1 cellular context compared by ENCODE assay signal in genomic region chr20:44402391-44403193, GRCh38.
TF ChIP-seq lines count a peak whose summit lies in the region.

No MANE protein-coding gene starts in this region.

TF ChIP-seq in HepG2, 621 proteins besides CTCF, POLR2A, EP300 and RAD21 (continued from another document and continues in another):
- TF ChIP-seq, protein P1, sequence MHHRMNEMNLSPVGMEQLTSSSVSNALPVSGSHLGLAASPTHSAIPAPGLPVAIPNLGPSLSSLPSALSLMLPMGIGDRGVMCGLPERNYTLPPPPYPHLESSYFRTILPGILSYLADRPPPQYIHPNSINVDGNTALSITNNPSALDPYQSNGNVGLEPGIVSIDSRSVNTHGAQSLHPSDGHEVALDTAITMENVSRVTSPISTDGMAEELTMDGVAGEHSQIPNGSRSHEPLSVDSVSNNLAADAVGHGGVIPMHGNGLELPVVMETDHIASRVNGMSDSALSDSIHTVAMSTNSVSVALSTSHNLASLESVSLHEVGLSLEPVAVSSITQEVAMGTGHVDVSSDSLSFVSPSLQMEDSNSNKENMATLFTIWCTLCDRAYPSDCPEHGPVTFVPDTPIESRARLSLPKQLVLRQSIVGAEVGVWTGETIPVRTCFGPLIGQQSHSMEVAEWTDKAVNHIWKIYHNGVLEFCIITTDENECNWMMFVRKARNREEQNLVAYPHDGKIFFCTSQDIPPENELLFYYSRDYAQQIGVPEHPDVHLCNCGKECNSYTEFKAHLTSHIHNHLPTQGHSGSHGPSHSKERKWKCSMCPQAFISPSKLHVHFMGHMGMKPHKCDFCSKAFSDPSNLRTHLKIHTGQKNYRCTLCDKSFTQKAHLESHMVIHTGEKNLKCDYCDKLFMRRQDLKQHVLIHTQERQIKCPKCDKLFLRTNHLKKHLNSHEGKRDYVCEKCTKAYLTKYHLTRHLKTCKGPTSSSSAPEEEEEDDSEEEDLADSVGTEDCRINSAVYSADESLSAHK (CRISPR knock-in tag; IDR thresholded peaks at IDR 0.05; ENCODE audit: borderline replicate concordance), result no peak
- TF ChIP-seq TFAP4 (IDR thresholded peaks at IDR 0.05; ENCODE audit: borderline replicate concordance, low read depth) (peak; percentile 83; the same call in 1 of the 2 replicates), ZNF335 (CRISPR knock-in tag; IDR thresholded peaks at IDR 0.05) (peak; percentile 67; the same call in 1 of the 2 replicates), ATAD3A (CRISPR knock-in tag; IDR thresholded peaks at IDR 0.05) (no peak), RXRA (CRISPR knock-in tag; IDR thresholded peaks at IDR 0.05) (peak; percentile 83), ZNF615 (CRISPR knock-in tag; IDR thresholded peaks at IDR 0.05; ENCODE audit: borderline replicate concordance) (no peak), GRHL1 (CRISPR knock-in tag; conservative IDR thresholded peaks at IDR 0.05) (no peak), EED (CRISPR knock-in tag; IDR thresholded peaks at IDR 0.05) (peak; percentile 35; the same call in 1 of the 2 replicates), ZNF839 (CRISPR knock-in tag; IDR thresholded peaks at IDR 0.05; ENCODE audit: borderline replicate concordance) (peak; percentile 76; the same call in 1 of the 2 replicates), ZNF180 (CRISPR knock-in tag; IDR thresholded peaks at IDR 0.05; ENCODE audit: borderline replicate concordance, low read depth) (peak; percentile 47; the same call in 1 of the 2 replicates), ZNF550 (CRISPR knock-in tag; IDR thresholded peaks at IDR 0.05; ENCODE audit: borderline replicate concordance) (no peak), PAX8 (CRISPR knock-in tag; IDR thresholded peaks at IDR 0.05; ENCODE audit: borderline replicate concordance) (0 out of 2 replicates have a peak, but pooled peaks have one; percentile 67), SNAPC5 (CRISPR knock-in tag; IDR thresholded peaks at IDR 0.05; ENCODE audit: borderline replicate concordance) (no peak), DR1 (CRISPR knock-in tag; IDR thresholded peaks at IDR 0.05) (no peak; the same call in 1 of the 2 replicates), SMARCE1 (IDR thresholded peaks at IDR 0.05; ENCODE audit: borderline replicate concordance) (no peak), TOE1 (CRISPR knock-in tag; IDR thresholded peaks at IDR 0.05) (no peak), NKX3-1 (CRISPR knock-in tag; IDR thresholded peaks at IDR 0.05) (no peak), KAT2B (IDR thresholded peaks at IDR 0.05; ENCODE audit: borderline replicate concordance, low read depth, low read length) (no peak), CBX1 (IDR thresholded peaks at IDR 0.05; ENCODE audit: low read depth) (no peak), CCAR2 (optimal IDR thresholded peaks at IDR 0.05; ENCODE audit: low read depth, low read length) (no peak), FOSL2 (CRISPR knock-in tag; IDR thresholded peaks at IDR 0.05) (peak; percentile 63; the same call in 1 of the 2 replicates), KLF6 (CRISPR knock-in tag; IDR thresholded peaks at IDR 0.05) (no peak; the same call in 1 of the 2 replicates), SCMH1 (CRISPR knock-in tag; IDR thresholded peaks at IDR 0.05; ENCODE audit: borderline replicate concordance) (no peak), ZNF687 (CRISPR knock-in tag; IDR thresholded peaks at IDR 0.05) (peak; percentile 99), FOXA3 (CRISPR knock-in tag; IDR thresholded peaks at IDR 0.05) (no peak), ZNF121 (CRISPR knock-in tag; IDR thresholded peaks at IDR 0.05) (no peak; the same call in 1 of the 2 replicates), ZNF333 (CRISPR knock-in tag; IDR thresholded peaks at IDR 0.05; ENCODE audit: borderline replicate concordance) (peak; percentile 94; the same call in 1 of the 2 replicates), ZSCAN12 (CRISPR knock-in tag; IDR thresholded peaks at IDR 0.05) (no peak), ZMYM2 (CRISPR knock-in tag; IDR thresholded peaks at IDR 0.05) (no peak), ZNF562 (CRISPR knock-in tag; IDR thresholded peaks at IDR 0.05; ENCODE audit: borderline replicate concordance) (no peak), MEIS1 (CRISPR knock-in tag; IDR thresholded peaks at IDR 0.05; ENCODE audit: borderline replicate concordance) (peak; percentile 95; the same call in 1 of the 2 replicates), LCORL (IDR thresholded peaks at IDR 0.05) (no peak), LCORL (CRISPR knock-in tag; IDR thresholded peaks at IDR 0.05) (peak; percentile 71), KLF12 (CRISPR knock-in tag; IDR thresholded peaks at IDR 0.05; ENCODE audit: borderline replicate concordance) (no peak), POLR2AphosphoS5 (IDR thresholded peaks at IDR 0.05; ENCODE audit: low read depth, low read length) (no peak; the same call in 1 of the 2 replicates), BRCA1 (CRISPR knock-in tag; IDR thresholded peaks at IDR 0.05) (peak; percentile 84; the same call in 1 of the 2 replicates), HHEX (CRISPR knock-in tag; IDR thresholded peaks at IDR 0.05) (peak; percentile 18; the same call in 1 of the 2 replicates), TOPORS (CRISPR knock-in tag; IDR thresholded peaks at IDR 0.05) (no peak), MZF1 (CRISPR knock-in tag; IDR thresholded peaks at IDR 0.05; ENCODE audit: borderline replicate concordance) (peak; percentile 58; the same call in 1 of the 2 replicates), SOX6 (IDR thresholded peaks at IDR 0.05) (no peak), SOX6 (CRISPR knock-in tag; IDR thresholded peaks at IDR 0.05) (peak; percentile 77), CENPT (CRISPR knock-in tag; IDR thresholded peaks at IDR 0.05; ENCODE audit: low read depth) (no peak), ZSCAN25 (CRISPR knock-in tag; IDR thresholded peaks at IDR 0.05) (peak; percentile 83; the same call in 1 of the 2 replicates), SUZ12 (IDR thresholded peaks at IDR 0.05; ENCODE audit: low read depth, low read length) (no peak), ZNF282 (IDR thresholded peaks at IDR 0.05; ENCODE audit: partially characterized antibody) (no peak), ZNF260 (CRISPR knock-in tag; IDR thresholded peaks at IDR 0.05; ENCODE audit: borderline replicate concordance, low read depth) (no peak), ZZZ3 (CRISPR knock-in tag; IDR thresholded peaks at IDR 0.05; ENCODE audit: borderline replicate concordance) (0 out of 2 replicates have a peak, but pooled peaks have one; percentile 57), ATRX (CRISPR knock-in tag; IDR thresholded peaks at IDR 0.05; ENCODE audit: borderline replicate concordance) (no peak), TFDP1 (CRISPR knock-in tag; IDR thresholded peaks at IDR 0.05; ENCODE audit: borderline replicate concordance) (peak; percentile 64; the same call in 1 of the 2 replicates), PCBP1 (IDR thresholded peaks at IDR 0.05; ENCODE audit: borderline replicate concordance, low read depth, low read length) (no peak), NAIF1 (CRISPR knock-in tag; IDR thresholded peaks at IDR 0.05; ENCODE audit: borderline replicate concordance) (no peak)
- TF ChIP-seq, protein P2, sequence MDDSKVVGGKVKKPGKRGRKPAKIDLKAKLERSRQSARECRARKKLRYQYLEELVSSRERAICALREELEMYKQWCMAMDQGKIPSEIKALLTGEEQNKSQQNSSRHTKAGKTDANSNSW (CRISPR knock-in tag; IDR thresholded peaks at IDR 0.05; ENCODE audit: borderline replicate concordance), result peak; percentile 37; the same call in 1 of the 2 replicates
- TF ChIP-seq, protein P3, sequence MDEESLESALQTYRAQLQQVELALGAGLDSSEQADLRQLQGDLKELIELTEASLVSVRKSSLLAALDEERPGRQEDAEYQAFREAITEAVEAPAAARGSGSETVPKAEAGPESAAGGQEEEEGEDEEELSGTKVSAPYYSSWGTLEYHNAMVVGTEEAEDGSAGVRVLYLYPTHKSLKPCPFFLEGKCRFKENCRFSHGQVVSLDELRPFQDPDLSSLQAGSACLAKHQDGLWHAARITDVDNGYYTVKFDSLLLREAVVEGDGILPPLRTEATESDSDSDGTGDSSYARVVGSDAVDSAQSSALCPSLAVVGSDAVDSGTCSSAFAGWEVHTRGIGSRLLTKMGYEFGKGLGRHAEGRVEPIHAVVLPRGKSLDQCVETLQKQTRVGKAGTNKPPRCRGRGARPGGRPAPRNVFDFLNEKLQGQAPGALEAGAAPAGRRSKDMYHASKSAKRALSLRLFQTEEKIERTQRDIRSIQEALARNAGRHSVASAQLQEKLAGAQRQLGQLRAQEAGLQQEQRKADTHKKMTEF (CRISPR knock-in tag; IDR thresholded peaks at IDR 0.05), result peak; percentile 67
- TF ChIP-seq, protein P4, sequence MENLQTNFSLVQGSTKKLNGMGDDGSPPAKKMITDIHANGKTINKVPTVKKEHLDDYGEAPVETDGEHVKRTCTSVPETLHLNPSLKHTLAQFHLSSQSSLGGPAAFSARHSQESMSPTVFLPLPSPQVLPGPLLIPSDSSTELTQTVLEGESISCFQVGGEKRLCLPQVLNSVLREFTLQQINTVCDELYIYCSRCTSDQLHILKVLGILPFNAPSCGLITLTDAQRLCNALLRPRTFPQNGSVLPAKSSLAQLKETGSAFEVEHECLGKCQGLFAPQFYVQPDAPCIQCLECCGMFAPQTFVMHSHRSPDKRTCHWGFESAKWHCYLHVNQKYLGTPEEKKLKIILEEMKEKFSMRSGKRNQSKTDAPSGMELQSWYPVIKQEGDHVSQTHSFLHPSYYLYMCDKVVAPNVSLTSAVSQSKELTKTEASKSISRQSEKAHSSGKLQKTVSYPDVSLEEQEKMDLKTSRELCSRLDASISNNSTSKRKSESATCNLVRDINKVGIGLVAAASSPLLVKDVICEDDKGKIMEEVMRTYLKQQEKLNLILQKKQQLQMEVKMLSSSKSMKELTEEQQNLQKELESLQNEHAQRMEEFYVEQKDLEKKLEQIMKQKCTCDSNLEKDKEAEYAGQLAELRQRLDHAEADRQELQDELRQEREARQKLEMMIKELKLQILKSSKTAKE (CRISPR knock-in tag; IDR thresholded peaks at IDR 0.05; ENCODE audit: borderline replicate concordance), result no peak; the same call in 1 of the 2 replicates
- TF ChIP-seq, protein P5, sequence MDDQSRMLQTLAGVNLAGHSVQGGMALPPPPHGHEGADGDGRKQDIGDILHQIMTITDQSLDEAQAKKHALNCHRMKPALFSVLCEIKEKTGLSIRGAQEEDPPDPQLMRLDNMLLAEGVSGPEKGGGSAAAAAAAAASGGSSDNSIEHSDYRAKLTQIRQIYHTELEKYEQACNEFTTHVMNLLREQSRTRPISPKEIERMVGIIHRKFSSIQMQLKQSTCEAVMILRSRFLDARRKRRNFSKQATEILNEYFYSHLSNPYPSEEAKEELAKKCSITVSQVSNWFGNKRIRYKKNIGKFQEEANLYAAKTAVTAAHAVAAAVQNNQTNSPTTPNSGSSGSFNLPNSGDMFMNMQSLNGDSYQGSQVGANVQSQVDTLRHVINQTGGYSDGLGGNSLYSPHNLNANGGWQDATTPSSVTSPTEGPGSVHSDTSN (CRISPR knock-in tag; IDR thresholded peaks at IDR 0.05; ENCODE audit: borderline replicate concordance), result no peak
